Comparison of ENCODE assay signal across 1 cellular context in genomic region chr12:4272976-4273650, GRCh38.
TF ChIP-seq lines count a peak whose summit lies in the region.

No MANE protein-coding gene starts in this region.

TF ChIP-seq in SK-N-SH treated with all-trans-retinoic acid at 6 μM for 48 hours, 23 proteins besides CTCF, POLR2A, EP300 and RAD21 (continued from another document):
- TF ChIP-seq, protein P1, sequence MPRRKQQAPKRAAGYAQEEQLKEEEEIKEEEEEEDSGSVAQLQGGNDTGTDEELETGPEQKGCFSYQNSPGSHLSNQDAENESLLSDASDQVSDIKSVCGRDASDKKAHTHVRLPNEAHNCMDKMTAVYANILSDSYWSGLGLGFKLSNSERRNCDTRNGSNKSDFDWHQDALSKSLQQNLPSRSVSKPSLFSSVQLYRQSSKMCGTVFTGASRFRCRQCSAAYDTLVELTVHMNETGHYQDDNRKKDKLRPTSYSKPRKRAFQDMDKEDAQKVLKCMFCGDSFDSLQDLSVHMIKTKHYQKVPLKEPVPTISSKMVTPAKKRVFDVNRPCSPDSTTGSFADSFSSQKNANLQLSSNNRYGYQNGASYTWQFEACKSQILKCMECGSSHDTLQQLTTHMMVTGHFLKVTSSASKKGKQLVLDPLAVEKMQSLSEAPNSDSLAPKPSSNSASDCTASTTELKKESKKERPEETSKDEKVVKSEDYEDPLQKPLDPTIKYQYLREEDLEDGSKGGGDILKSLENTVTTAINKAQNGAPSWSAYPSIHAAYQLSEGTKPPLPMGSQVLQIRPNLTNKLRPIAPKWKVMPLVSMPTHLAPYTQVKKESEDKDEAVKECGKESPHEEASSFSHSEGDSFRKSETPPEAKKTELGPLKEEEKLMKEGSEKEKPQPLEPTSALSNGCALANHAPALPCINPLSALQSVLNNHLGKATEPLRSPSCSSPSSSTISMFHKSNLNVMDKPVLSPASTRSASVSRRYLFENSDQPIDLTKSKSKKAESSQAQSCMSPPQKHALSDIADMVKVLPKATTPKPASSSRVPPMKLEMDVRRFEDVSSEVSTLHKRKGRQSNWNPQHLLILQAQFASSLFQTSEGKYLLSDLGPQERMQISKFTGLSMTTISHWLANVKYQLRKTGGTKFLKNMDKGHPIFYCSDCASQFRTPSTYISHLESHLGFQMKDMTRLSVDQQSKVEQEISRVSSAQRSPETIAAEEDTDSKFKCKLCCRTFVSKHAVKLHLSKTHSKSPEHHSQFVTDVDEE (CRISPR knock-in tag; IDR thresholded peaks at IDR 0.05), result no peak
- TF ChIP-seq PPARA (CRISPR knock-in tag; IDR thresholded peaks at IDR 0.05; ENCODE audit: borderline replicate concordance), result no peak
- TF ChIP-seq, protein P2, sequence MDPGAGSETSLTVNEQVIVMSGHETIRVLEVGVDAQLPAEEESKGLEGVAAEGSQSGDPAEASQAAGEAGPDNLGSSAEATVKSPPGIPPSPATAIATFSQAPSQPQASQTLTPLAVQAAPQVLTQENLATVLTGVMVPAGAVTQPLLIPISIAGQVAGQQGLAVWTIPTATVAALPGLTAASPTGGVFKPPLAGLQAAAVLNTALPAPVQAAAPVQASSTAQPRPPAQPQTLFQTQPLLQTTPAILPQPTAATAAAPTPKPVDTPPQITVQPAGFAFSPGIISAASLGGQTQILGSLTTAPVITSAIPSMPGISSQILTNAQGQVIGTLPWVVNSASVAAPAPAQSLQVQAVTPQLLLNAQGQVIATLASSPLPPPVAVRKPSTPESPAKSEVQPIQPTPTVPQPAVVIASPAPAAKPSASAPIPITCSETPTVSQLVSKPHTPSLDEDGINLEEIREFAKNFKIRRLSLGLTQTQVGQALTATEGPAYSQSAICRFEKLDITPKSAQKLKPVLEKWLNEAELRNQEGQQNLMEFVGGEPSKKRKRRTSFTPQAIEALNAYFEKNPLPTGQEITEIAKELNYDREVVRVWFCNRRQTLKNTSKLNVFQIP (CRISPR knock-in tag; IDR thresholded peaks at IDR 0.05; ENCODE audit: borderline replicate concordance, low read depth), result no peak
